Comparison of ENCODE assay signal across 8 cellular contexts in genomic region chr3:44235604-44236484, GRCh38. TPM values are rescaled to one million over a fixed set of nuclear protein-coding genes. Genes with fewer than 3 reads are reported as not detected.
DNase-seq lines count a peak whose midpoint lies in the region; ATAC-seq, FAIRE-seq and TF ChIP-seq lines count a peak whose summit lies in the region.

No MANE protein-coding gene starts in this region.

- in situ Hi-C loops in GM13976 (cut with MboI; ENCODE audit: low sequenced_read_pairs, unreplicated experiment): no loop called here

- H2AFZ ChIP-seq in parathyroid adenoma: peak overlapping the region; percentile 63

- no peak overlapping the region for H3K27ac ChIP-seq in SJSA1
- no peak overlapping the region for H3K27ac ChIP-seq in parathyroid adenoma
- H3K27ac ChIP-seq in upper lobe of right lung: peak overlapping the region; percentile 68

- H3K4me1 ChIP-seq in SJSA1 (replicated peaks): no peaks in the 10 kb centered on the region
- no peaks in the 10 kb centered on the region for H3K4me1 ChIP-seq in parathyroid adenoma
- H3K4me1 ChIP-seq in upper lobe of right lung: peaks cover 10% of the 10 kb centered on the region

- no peaks in the 10 kb centered on the region for H3K9me3 Mint-ChIP-seq in activated naive CD8-positive, alpha-beta T cell treated with anti-CD3 and anti-CD28 coated beads, Interleukin-2, amount 10 ng/mL, durations not matched to agents 7 days and 5 days

- POLR2A ChIA-PET in activated naive CD8-positive, alpha-beta T cell treated with anti-CD3 and anti-CD28 coated beads, Interleukin-2, amount 10 ng/mL, durations not matched to agents 7 days and 5 days (lab: Charles Lee): no interaction called here

- peak; percentile 96 for FAIRE-seq in A204.1 (lab: Jason Lieb, UNC)

- H3K27me3 ChIP-seq in SJSA1 (replicated peaks): no peaks in the 10 kb centered on the region
- no peaks in the 10 kb centered on the region for H3K27me3 ChIP-seq in parathyroid adenoma (ENCODE audit: control insufficient read depth, insufficient read depth, low read length)
- H3K27me3 ChIP-seq in upper lobe of right lung: no peaks in the 10 kb centered on the region

- peaks cover 4% of the 10 kb centered on the region for H3K27me3 Mint-ChIP-seq in activated naive CD8-positive, alpha-beta T cell treated with anti-CD3 and anti-CD28 coated beads, Interleukin-2, amount 10 ng/mL, durations not matched to agents 7 days and 5 days

- H3K9ac ChIP-seq in parathyroid adenoma: no peak overlapping the region

- peak overlapping the region; percentile 52 for H3K4me3 Mint-ChIP-seq in activated naive CD8-positive, alpha-beta T cell treated with anti-CD3 and anti-CD28 coated beads, Interleukin-2, amount 10 ng/mL, durations not matched to agents 7 days and 5 days

- ATAC-seq in activated naive CD8-positive, alpha-beta T cell treated with anti-CD3 and anti-CD28 coated beads, Interleukin-2, amount 10 ng/mL, durations not matched to agents 7 days and 5 days (ENCODE audit: low read depth): peak; percentile 80
- peak; percentile 91 for ATAC-seq in Right ventricle myocardium inferior
- peak; percentile 98 for ATAC-seq in upper lobe of right lung

- no peaks in the 10 kb centered on the region for H3K79me2 ChIP-seq in parathyroid adenoma

- intact Hi-C loops in Right ventricle myocardium inferior (cut with DNase I): no loop called here
- intact Hi-C loops in upper lobe of right lung (cut with DNase I): no loop called here

- H3K4me1 Mint-ChIP-seq in activated naive CD8-positive, alpha-beta T cell treated with anti-CD3 and anti-CD28 coated beads, Interleukin-2, amount 10 ng/mL, durations not matched to agents 7 days and 5 days: peaks cover 13% of the 10 kb centered on the region

- no peak overlapping the region for H3K27ac Mint-ChIP-seq in activated naive CD8-positive, alpha-beta T cell treated with anti-CD3 and anti-CD28 coated beads, Interleukin-2, amount 10 ng/mL, durations not matched to agents 7 days and 5 days

- H3K9me3 ChIP-seq in SJSA1 (replicated peaks): no peaks in the 10 kb centered on the region
- H3K9me3 ChIP-seq in parathyroid adenoma (ENCODE audit: control insufficient read depth, low read length): no peaks in the 10 kb centered on the region
- no peaks in the 10 kb centered on the region for H3K9me3 ChIP-seq in upper lobe of right lung

- H3K4me3 ChIP-seq in SJSA1: no peak overlapping the region
- peak overlapping the region; percentile 17 for H3K4me3 ChIP-seq in parathyroid adenoma (ENCODE audit: low read depth, low read length)
- no peak overlapping the region for H3K4me3 ChIP-seq in upper lobe of right lung

- TF ChIP-seq CTCF in GM13976 (IDR thresholded peaks at IDR 0.05; ENCODE audit: borderline replicate concordance, control extremely low read depth, extremely low read depth, insufficient read depth, missing control alignments) (peak; percentile 39), LNCAP (IDR thresholded peaks at IDR 0.05) (peak; percentile 77), parathyroid adenoma (IDR thresholded peaks at IDR 0.05) (peak; percentile 74), upper lobe of right lung (IDR thresholded peaks at IDR 0.05) (peak; percentile 79)

- peak overlapping the region; percentile 18 for H3K4me2 ChIP-seq in parathyroid adenoma (ENCODE audit: low read length)

- H3K36me3 ChIP-seq in SJSA1 (no peaks in the 10 kb centered on the region), parathyroid adenoma (ENCODE audit: control insufficient read depth, insufficient read depth, low read length) (no peaks in the 10 kb centered on the region), upper lobe of right lung (no peaks in the 10 kb centered on the region)

- no peaks in the 10 kb centered on the region for H3K36me3 Mint-ChIP-seq in activated naive CD8-positive, alpha-beta T cell treated with anti-CD3 and anti-CD28 coated beads, Interleukin-2, amount 10 ng/mL, durations not matched to agents 7 days and 5 days

- peak; percentile 63 for DNase-seq in GM13976 (ENCODE audit: low spot score)
- peak; percentile 51 to 55 for DNase-seq in SJSA1 (ENCODE audit: low read depth in 1 of 2, low spot score in 2 of 2)
- DNase-seq in activated naive CD8-positive, alpha-beta T cell treated with anti-CD3 and anti-CD28 coated beads, Interleukin-2, amount 10 ng/mL, durations not matched to agents 7 days and 5 days: no peak
- peak; percentile 74 for DNase-seq in Right ventricle myocardium inferior (ENCODE audit: missing footprints)
- DNase-seq in upper lobe of right lung: peak; percentile 70

RNA-seq across cellular contexts. Expression of gene TOPAZ1, which starts 5.8 kb away (rescaled TPM):
- total RNA-seq in SJSA1 (2014; rRNA removed; shearing (Covaris generic)): not detected in 2 replicates
- total RNA-seq in activated naive CD8-positive, alpha-beta T cell treated with anti-CD3 and anti-CD28 coated beads, Interleukin-2, amount 10 ng/mL, durations not matched to agents 7 days and 5 days: not detected
- total RNA-seq in Right ventricle myocardium inferior: not detected
- total RNA-seq in upper lobe of right lung: not detected
